In genomic region chr12:19284658-19285057, GRCh38 we compare ENCODE assay signal across 35 cellular contexts.
"Had no signal": no experiment of that assay in that cellular context is flagged by ENCODE, and none has a peak within 500 bp of the region (broad histone marks: within the 10 kb centered on the region; RNA-seq: fewer than 3 reads in every experiment).

No MANE protein-coding gene starts in this region.

- H3K9me3 ChIP-seq: MG63 had no signal

- H3K9ac ChIP-seq: KMS-11 had no signal

- H3K27me3 ChIP-seq: MG63 had no signal

- H3K27ac ChIP-seq: KMS-11 had no signal

- H3K36me3 ChIP-seq: MG63 had no signal

- DNase-seq: Karpas-422, Kasumi-1, MG63, MM.1S, MV-4-11, NCI-H1048, NCI-H1092, NCI-H1092 treated with DMSO at 0.1 percent for 48 hours, NCI-H1105, NCI-H1105 treated with DMSO at 0.1 percent for 48 hours, NCI-H1417, NCI-H1417 treated with DMSO at 0.1 percent for 48 hours, NCI-H1436, NCI-H1436 treated with DMSO at 0.1 percent for 48 hours, NCI-H1694, NCI-H1694 treated with DMSO at 0.1 percent for 48 hours, NCI-H187, NCI-H187 treated with DMSO at 0.1 percent for 48 hours, NCI-H1930, NCI-H2029, NCI-H2029 treated with DMSO at 0.1 percent for 48 hours, NCI-H2081, NCI-H2081 treated with DMSO at 0.1 percent for 48 hours, NCI-H2107, NCI-H2171, NCI-H2171 treated with DMSO at 0.1 percent for 48 hours, NCI-H2227 treated with DMSO at 0.1 percent for 48 hours, NCI-H226, NCI-H345, NCI-H446, NCI-H446 treated with DMSO at 0.1 percent for 48 hours, NCI-H510A, NCI-H510A treated with DMSO at 0.1 percent for 48 hours, NCI-H524 had no signal

- H3K4me3 ChIP-seq: MG63 had no signal

- H3K4me2 ChIP-seq: KMS-11 had no signal
